Comparison of ENCODE assay signal across 17 cellular contexts in genomic region chr2:175057078-175057685, GRCh38. TPM values are rescaled to one million over a fixed set of nuclear protein-coding genes. Genes with fewer than 3 reads are reported as not detected.
DNase-seq lines count a peak whose midpoint lies in the region; ATAC-seq and TF ChIP-seq lines count a peak whose summit lies in the region.
"Had no signal": no experiment of that assay in that cellular context is flagged by ENCODE, and none has a peak within 500 bp of the region (broad histone marks: within the 10 kb centered on the region; RNA-seq: fewer than 3 reads in every experiment).

No MANE protein-coding gene starts in this region.

- no peaks in the 10 kb centered on the region for H3K27me3 ChIP-seq in Panc1 (ENCODE audit: control insufficient read depth, insufficient read depth, low read length)
- no peaks in the 10 kb centered on the region for H3K27me3 ChIP-seq in right atrium auricular region
- H3K27me3 ChIP-seq in left ventricle myocardium inferior (ENCODE audit: low read depth) = no peaks in the 10 kb centered on the region
- H3K27me3 ChIP-seq: BLaER1 had no signal

- H3K4me3 Mint-ChIP-seq in endothelial cell (ENCODE audit: unreplicated experiment) = no peak overlapping the region
- H3K4me3 Mint-ChIP-seq: CD8-positive, alpha-beta memory T cell had no signal

- intact Hi-C loops in Panc1 (cut with micrococcal nuclease; ENCODE audit: unreplicated experiment) (no loop called here), left ventricle myocardium inferior (cut with micrococcal nuclease) (no loop called here)

- H3K27ac ChIP-seq in Panc1 (ENCODE audit: low read length) (no peak overlapping the region), right atrium auricular region (no peak overlapping the region), left ventricle myocardium inferior (replicated peaks) (no peak overlapping the region)
- H3K27ac ChIP-seq: BLaER1 had no signal

- H3K4me1 ChIP-seq in Panc1 (ENCODE audit: control insufficient read depth, insufficient read depth, low read length) = no peaks in the 10 kb centered on the region
- H3K4me1 ChIP-seq in right atrium auricular region = no peaks in the 10 kb centered on the region
- no peaks in the 10 kb centered on the region for H3K4me1 ChIP-seq in left ventricle myocardium inferior

- no TSS peak for BruUV-seq in Panc1 (replicated peaks; lab: Mats Ljungman, UMichigan)

- DNase-seq in ELF-1 (ENCODE audit: low read depth, low spot score) (peak; percentile 79), Panc1 (ENCODE audit: low read depth, low spot score) (no peak), endothelial cell (ENCODE audit: low spot score) (no peak), iPS-NIHi7 (ENCODE audit: extremely low spot score) (peak; percentile 66), right atrium auricular region (ENCODE audit: low spot score) (no peak), left ventricle myocardium inferior (no peak)
- DNase-seq: 8988T; CD8-positive, alpha-beta memory T cell; DMS 273 treated with DMSO at 0.1 percent for 48 hours; NCI-H1092; NCI-H1694 treated with DMSO at 0.1 percent for 48 hours; NCI-H345; NCI-H69; PC-3 had no signal

- POLR2A ChIA-PET in Panc1 (lab: Charles Lee) = no interaction called here

- in situ Hi-C loops in Panc1 (cut with HindIII; ENCODE audit: low pct_unique_long_range_greater_than_20kb, low sequenced_read_pairs) = no loop called here

- CTCF ChIA-PET in Panc1 (lab: Charles Lee) = no interaction called here

- peak overlapping the region; percentile 4 for H3K27ac Mint-ChIP-seq in endothelial cell (ENCODE audit: unreplicated experiment)
- H3K27ac Mint-ChIP-seq: CD8-positive, alpha-beta memory T cell had no signal

- peaks cover 10% of the 10 kb centered on the region for H3K4me1 Mint-ChIP-seq in endothelial cell (ENCODE audit: unreplicated experiment)
- H3K4me1 Mint-ChIP-seq: CD8-positive, alpha-beta memory T cell had no signal

- H3K4me3 ChIP-seq in Panc1 (ENCODE audit: low read depth in 2 of 2, low read length in 2 of 2) (no peak overlapping the region), right atrium auricular region (no peak overlapping the region), left ventricle myocardium inferior (no peak overlapping the region)
- H3K4me3 ChIP-seq: BLaER1 had no signal

- ATAC-seq in Panc1 (peak; percentile 56; the same call in 1 of the 2 replicates), HG03025 (IDR thresholded peaks at IDR 0.05; ENCODE audit: low FRiP score, unreplicated experiment) (no peak), HG03571 (IDR thresholded peaks at IDR 0.05; ENCODE audit: unreplicated experiment) (no peak)
- ATAC-seq: PC-3 had no signal

- H3K36me3 Mint-ChIP-seq in endothelial cell (ENCODE audit: low read depth, unreplicated experiment) = no peaks in the 10 kb centered on the region

- H3K9me3 ChIP-seq in Panc1 (ENCODE audit: control insufficient read depth, insufficient read depth, low read depth, low read length) (no peaks in the 10 kb centered on the region), right atrium auricular region (no peaks in the 10 kb centered on the region), left ventricle myocardium inferior (replicated peaks) (no peaks in the 10 kb centered on the region)
- H3K9me3 ChIP-seq: BLaER1 had no signal

- no peak for TF ChIP-seq CTCF in Panc1 (IDR thresholded peaks at IDR 0.05)
- no peak for TF ChIP-seq CTCF in endothelial cell (IDR thresholded peaks at IDR 0.05; ENCODE audit: unreplicated experiment)
- TF ChIP-seq CTCF in right atrium auricular region (IDR thresholded peaks at IDR 0.05) = no peak
- TF ChIP-seq CTCF in left ventricle myocardium inferior (IDR thresholded peaks at IDR 0.05; ENCODE audit: borderline replicate concordance) = no peak

- H3K27me3 Mint-ChIP-seq in endothelial cell (ENCODE audit: unreplicated experiment) = no peaks in the 10 kb centered on the region

- no peaks in the 10 kb centered on the region for H3K36me3 ChIP-seq in Panc1 (ENCODE audit: control insufficient read depth, insufficient read depth, low read length)
- H3K36me3 ChIP-seq in right atrium auricular region = no peaks in the 10 kb centered on the region
- H3K36me3 ChIP-seq in left ventricle myocardium inferior = peaks cover 5% of the 10 kb centered on the region

- no peaks in the 10 kb centered on the region for H3K9me3 Mint-ChIP-seq in endothelial cell (ENCODE audit: unreplicated experiment)
- H3K9me3 Mint-ChIP-seq: CD8-positive, alpha-beta memory T cell had no signal

RNA-seq across cellular contexts. Expression of gene CHN1, which starts 52.0 kb away (rescaled TPM):
- total RNA-seq in Panc1 (2021; ENCODE audit: unreplicated experiment) (20.8 TPM), endothelial cell (ENCODE audit: unreplicated experiment) (26.3 TPM), right atrium auricular region (1 to 10 TPM; 4.1 to 9.3 TPM), left ventricle myocardium inferior (14.2 TPM)
- polyA plus RNA-seq in Panc1 (2012; ENCODE audit: insufficient read length) = 14.5 TPM

Comparison
In these comparisons a context has a peak if more than half of its experiments do, and no peak if none do; other contexts are left out.
1. DNase-seq: peak in ELF-1 (single experiment) and iPS-NIHi7 (single experiment); none in Panc1 (single experiment), endothelial cell (single experiment), right atrium auricular region (single experiment) and left ventricle myocardium inferior (single experiment).